ENCODE assay signal across 8 cellular contexts in the genomic region with DNA sequence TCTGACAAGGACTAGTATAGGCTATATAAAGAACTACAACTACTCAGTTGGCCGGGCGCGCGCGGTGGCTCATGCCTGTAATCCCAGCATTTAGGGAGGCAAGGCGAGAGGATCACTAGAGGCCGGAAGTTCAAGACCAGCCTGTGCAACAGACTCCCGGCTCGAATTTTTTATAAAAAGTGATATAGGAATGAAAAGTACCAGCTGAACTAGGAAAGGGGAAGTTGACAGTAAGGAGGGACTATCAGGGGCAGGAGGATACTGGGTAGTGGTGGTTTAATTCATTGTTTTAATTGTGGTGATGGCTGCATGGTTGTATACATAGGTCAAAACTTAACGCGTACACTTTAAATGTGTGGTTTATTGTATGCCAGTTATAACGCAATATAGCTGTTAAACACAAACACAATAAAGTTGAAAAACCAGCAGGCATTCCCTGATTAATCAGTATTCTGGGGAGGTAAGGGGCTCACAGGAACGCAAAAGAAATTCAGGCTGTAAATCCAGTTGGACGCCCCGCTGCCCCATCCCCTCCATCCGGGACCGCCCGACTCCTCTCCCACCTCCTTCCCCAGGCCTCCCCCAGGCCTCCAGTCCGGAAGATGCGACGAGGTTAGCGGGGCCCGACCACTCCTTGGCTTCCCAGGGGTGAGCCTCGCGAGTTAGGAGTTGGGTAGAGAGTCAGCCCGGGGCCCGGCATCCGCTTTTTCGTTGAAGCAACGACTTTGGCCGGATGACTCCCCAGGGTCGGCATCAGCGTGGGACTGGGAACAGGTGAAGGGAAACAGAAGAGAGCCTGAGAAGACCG. TPM values are rescaled to one million over a fixed set of nuclear protein-coding genes. Genes with fewer than 3 reads are reported as not detected.
DNase-seq lines count a peak whose midpoint lies in the region; ATAC-seq and TF ChIP-seq lines count a peak whose summit lies in the region.

No MANE protein-coding gene starts in this region.

- H3K9ac ChIP-seq in iPS-15b (ENCODE audit: low read depth, low read length): peak overlapping the region; percentile 95

- TF ChIP-seq RAD21 in Ishikawa (IDR thresholded peaks at IDR 0.05; ENCODE audit: low read depth): no peak

- H3K36me3 ChIP-seq in SJSA1: peaks cover 5% of the 10 kb centered on the region; the same call in 1 of the 2 replicates
- H3K36me3 ChIP-seq in iPS-15b (ENCODE audit: control insufficient read depth, insufficient read depth, low read length): no peaks in the 10 kb centered on the region

- ATAC-seq in GM21619 (IDR thresholded peaks at IDR 0.05; ENCODE audit: unreplicated experiment): peak; percentile 50

- H3K4me3 ChIP-seq in SJSA1: peak overlapping the region; percentile 71
- H3K4me3 ChIP-seq in iPS-15b (ENCODE audit: low read depth, low read length): peak overlapping the region; percentile 96

- H3K27me3 ChIP-seq in SJSA1 (replicated peaks): no peaks in the 10 kb centered on the region
- no peaks in the 10 kb centered on the region for H3K27me3 ChIP-seq in iPS-15b (ENCODE audit: control insufficient read depth, insufficient read depth, low read length)

- H3K4me1 ChIP-seq in SJSA1 (replicated peaks): peaks cover 8% of the 10 kb centered on the region
- no peaks in the 10 kb centered on the region for H3K4me1 ChIP-seq in iPS-15b (ENCODE audit: control insufficient read depth, insufficient read depth, low read length)

- no peak for TF ChIP-seq EP300 in Ishikawa (IDR thresholded peaks at IDR 0.05; ENCODE audit: borderline replicate concordance)

- H3K9me3 ChIP-seq in SJSA1 (replicated peaks) (no peaks in the 10 kb centered on the region), iPS-15b (ENCODE audit: control insufficient read depth, insufficient read depth, low read length) (no peaks in the 10 kb centered on the region)

- DNase-seq in GDM1 (lab: John Stamatoyannopoulos, UW) (peak; percentile 76), SJSA1 (ENCODE audit: low read depth in 1 of 2, low spot score in 2 of 2) (peak in 1 of 2 experiments; percentile 71), smooth muscle cell of the brain vasculature (ENCODE audit: low read depth, low spot score) (peak; percentile 46), retina (no peak)

- H3K27ac ChIP-seq in SJSA1 (peak overlapping the region; percentile 67), angular gyrus (ENCODE audit: low read depth, low read length) (peak overlapping the region; percentile 97)

TF ChIP-seq in Ishikawa, 13 proteins besides CTCF, POLR2A, EP300 and RAD21:
- TF ChIP-seq TCF12 (IDR thresholded peaks at IDR 0.05; ENCODE audit: low read depth): no peak
- TF ChIP-seq TEAD4 (IDR thresholded peaks at IDR 0.05): 0 out of 2 replicates have a peak, but pooled peaks have one; percentile 8
- 0 out of 2 replicates have a peak, but pooled peaks have one; percentile 28 for TF ChIP-seq ZBTB7A (IDR thresholded peaks at IDR 0.05; ENCODE audit: low read depth)
- TF ChIP-seq CEBPB (IDR thresholded peaks at IDR 0.05): no peak

RNA-seq across cellular contexts. Expression of gene POLR1B, which starts 0.7 kb away (rescaled TPM):
- 8.0 and 15.1 TPM in 2 replicates for total RNA-seq in SJSA1 (2014; rRNA removed; shearing (Covaris generic))

RNA-seq across cellular contexts. Expression of gene CHCHD5, which starts 42.9 kb away (rescaled TPM):
- 4.9 and 14.2 TPM in 2 replicates for total RNA-seq in SJSA1 (2014; rRNA removed; shearing (Covaris generic))

RNA-seq across cellular contexts. Expression of gene TTL, which starts 59.6 kb away (rescaled TPM):
- 33.7 and 47.7 TPM in 2 replicates for total RNA-seq in SJSA1 (2014; rRNA removed; shearing (Covaris generic))
